In genomic region chr3:186552408-186553031, GRCh38 we compare ENCODE assay signal across 1 cellular context.
A peak's percentile ranks its signal among the peaks of the same experiment; 100 is the strongest.
TF ChIP-seq lines count a peak whose summit lies in the region.

No MANE protein-coding gene starts in this region.

TF ChIP-seq in HepG2, 621 proteins besides CTCF, POLR2A, EP300 and RAD21 (continues in another document):
- TF ChIP-seq FOSL2 (CRISPR knock-in tag; IDR thresholded peaks at IDR 0.05) (peak; percentile 71; the same call in 1 of the 2 replicates), BCL6 (CRISPR knock-in tag; IDR thresholded peaks at IDR 0.05) (peak; percentile 54), RCOR2 (CRISPR knock-in tag; IDR thresholded peaks at IDR 0.05) (0 out of 2 replicates have a peak, but pooled peaks have one; percentile 34), NR2F6 (IDR thresholded peaks at IDR 0.05) (peak; percentile 49; the same call in 1 of the 2 replicates), NR2F6 (CRISPR knock-in tag; IDR thresholded peaks at IDR 0.05) (peak; percentile 49), GATAD2A (CRISPR knock-in tag; IDR thresholded peaks at IDR 0.05) (peak; percentile 88), TCF7 (IDR thresholded peaks at IDR 0.05; ENCODE audit: low read depth) (peak; percentile 52; the same call in 1 of the 2 replicates), CEBPG (CRISPR knock-in tag; IDR thresholded peaks at IDR 0.05) (peak; percentile 76), ZNF350 (CRISPR knock-in tag; IDR thresholded peaks at IDR 0.05; ENCODE audit: borderline replicate concordance, low read depth) (no peak), ZNF274 (CRISPR knock-in tag; IDR thresholded peaks at IDR 0.05) (no peak), CEBPB (IDR thresholded peaks at IDR 0.05; ENCODE audit: borderline replicate concordance, low read depth, low read length) (peak; percentile 56; the same call in 1 of the 2 replicates), NCOR1 (IDR thresholded peaks at IDR 0.05; ENCODE audit: borderline replicate concordance, low read length) (peak; percentile 83; the same call in 1 of the 2 replicates), HOXA9 (CRISPR knock-in tag; IDR thresholded peaks at IDR 0.05; ENCODE audit: borderline replicate concordance) (no peak), CREM (IDR thresholded peaks at IDR 0.05) (peak; percentile 44; the same call in 1 of the 2 replicates), CREM (CRISPR knock-in tag; IDR thresholded peaks at IDR 0.05) (no peak), ATF7 (IDR thresholded peaks at IDR 0.05) (0 out of 2 replicates have a peak, but pooled peaks have one; percentile 19), ATF7 (CRISPR knock-in tag; IDR thresholded peaks at IDR 0.05) (no peak), ELF3 (CRISPR knock-in tag; IDR thresholded peaks at IDR 0.05) (peak; percentile 87), FOXK1 (CRISPR knock-in tag; IDR thresholded peaks at IDR 0.05; ENCODE audit: borderline replicate concordance, low read depth) (peak; percentile 32; the same call in 1 of the 2 replicates), YEATS4 (CRISPR knock-in tag; IDR thresholded peaks at IDR 0.05; ENCODE audit: borderline replicate concordance) (no peak), KAT8 (CRISPR knock-in tag; IDR thresholded peaks at IDR 0.05) (peak; percentile 45; the same call in 1 of the 2 replicates), SAP130 (CRISPR knock-in tag; IDR thresholded peaks at IDR 0.05; ENCODE audit: low read depth) (peak; percentile 54), NCOA2 (CRISPR knock-in tag; IDR thresholded peaks at IDR 0.05) (peak; percentile 49; the same call in 1 of the 2 replicates), E2F2 (CRISPR knock-in tag; IDR thresholded peaks at IDR 0.05; ENCODE audit: borderline replicate concordance) (no peak), KDM6A (CRISPR knock-in tag; IDR thresholded peaks at IDR 0.05; ENCODE audit: low read depth) (0 out of 2 replicates have a peak, but pooled peaks have one; percentile 28), ETV5 (CRISPR knock-in tag; IDR thresholded peaks at IDR 0.05; ENCODE audit: borderline replicate concordance) (0 out of 2 replicates have a peak, but pooled peaks have one; percentile 17), ZNF468 (CRISPR knock-in tag; IDR thresholded peaks at IDR 0.05) (no peak), MAFG (CRISPR knock-in tag; IDR thresholded peaks at IDR 0.05) (no peak), HNF4G (IDR thresholded peaks at IDR 0.05; ENCODE audit: borderline replicate concordance, low read depth, low read length) (peak; percentile 39; the same call in 1 of the 2 replicates), HNF4G (CRISPR knock-in tag; IDR thresholded peaks at IDR 0.05; ENCODE audit: borderline replicate concordance, low read depth) (no peak), MED1 (CRISPR knock-in tag; IDR thresholded peaks at IDR 0.05) (0 out of 2 replicates have a peak, but pooled peaks have one; percentile 41), FOXP1 (IDR thresholded peaks at IDR 0.05) (no peak), FOXP1 (CRISPR knock-in tag; IDR thresholded peaks at IDR 0.05) (peak; percentile 50; the same call in 1 of the 2 replicates), SOX6 (IDR thresholded peaks at IDR 0.05) (no peak), SOX6 (CRISPR knock-in tag; IDR thresholded peaks at IDR 0.05) (peak; percentile 70), HMG20A (CRISPR knock-in tag; IDR thresholded peaks at IDR 0.05; ENCODE audit: borderline replicate concordance) (peak; percentile 88; the same call in 1 of the 2 replicates), ZKSCAN8 (CRISPR knock-in tag; IDR thresholded peaks at IDR 0.05; ENCODE audit: borderline replicate concordance) (peak; percentile 68; the same call in 1 of the 2 replicates), SOX13 (IDR thresholded peaks at IDR 0.05) (no peak), SOX13 (CRISPR knock-in tag; conservative IDR thresholded peaks at IDR 0.05 in 1 of 2, IDR thresholded peaks at IDR 0.05 in 1 of 2) (peak in 1 of 2 experiments; percentile 84; a peak in 2 of 4 replicates), ZFP36L1 (CRISPR knock-in tag; IDR thresholded peaks at IDR 0.05) (peak; percentile 31; the same call in 1 of the 2 replicates), HNF4A (CRISPR knock-in tag; IDR thresholded peaks at IDR 0.05) (peak; percentile 80), ASH2L (IDR thresholded peaks at IDR 0.05; ENCODE audit: insufficient read length, low read depth, low read length) (peak; percentile 55), JUN (CRISPR knock-in tag; IDR thresholded peaks at IDR 0.05) (no peak), ATF4 (CRISPR knock-in tag; IDR thresholded peaks at IDR 0.05) (peak in 1 of 2 experiments; percentile 41; a peak in 2 of 4 replicates), SOX5 (CRISPR knock-in tag; IDR thresholded peaks at IDR 0.05; ENCODE audit: borderline replicate concordance) (peak; percentile 73; the same call in 1 of the 2 replicates)
- TF ChIP-seq, protein P1, sequence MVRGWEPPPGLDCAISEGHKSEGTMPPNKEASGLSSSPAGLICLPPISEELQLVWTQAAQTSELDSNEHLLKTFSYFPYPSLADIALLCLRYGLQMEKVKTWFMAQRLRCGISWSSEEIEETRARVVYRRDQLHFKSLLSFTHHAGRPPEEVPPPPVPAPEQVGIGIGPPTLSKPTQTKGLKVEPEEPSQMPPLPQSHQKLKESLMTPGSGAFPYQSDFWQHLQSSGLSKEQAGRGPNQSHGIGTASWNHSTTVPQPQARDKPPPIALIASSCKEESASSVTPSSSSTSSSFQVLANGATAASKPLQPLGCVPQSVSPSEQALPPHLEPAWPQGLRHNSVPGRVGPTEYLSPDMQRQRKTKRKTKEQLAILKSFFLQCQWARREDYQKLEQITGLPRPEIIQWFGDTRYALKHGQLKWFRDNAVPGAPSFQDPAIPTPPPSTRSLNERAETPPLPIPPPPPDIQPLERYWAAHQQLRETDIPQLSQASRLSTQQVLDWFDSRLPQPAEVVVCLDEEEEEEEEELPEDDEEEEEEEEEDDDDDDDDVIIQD (CRISPR knock-in tag; IDR thresholded peaks at IDR 0.05; ENCODE audit: low read depth): peak; percentile 31; the same call in 1 of the 2 replicates
- TF ChIP-seq, protein P2, sequence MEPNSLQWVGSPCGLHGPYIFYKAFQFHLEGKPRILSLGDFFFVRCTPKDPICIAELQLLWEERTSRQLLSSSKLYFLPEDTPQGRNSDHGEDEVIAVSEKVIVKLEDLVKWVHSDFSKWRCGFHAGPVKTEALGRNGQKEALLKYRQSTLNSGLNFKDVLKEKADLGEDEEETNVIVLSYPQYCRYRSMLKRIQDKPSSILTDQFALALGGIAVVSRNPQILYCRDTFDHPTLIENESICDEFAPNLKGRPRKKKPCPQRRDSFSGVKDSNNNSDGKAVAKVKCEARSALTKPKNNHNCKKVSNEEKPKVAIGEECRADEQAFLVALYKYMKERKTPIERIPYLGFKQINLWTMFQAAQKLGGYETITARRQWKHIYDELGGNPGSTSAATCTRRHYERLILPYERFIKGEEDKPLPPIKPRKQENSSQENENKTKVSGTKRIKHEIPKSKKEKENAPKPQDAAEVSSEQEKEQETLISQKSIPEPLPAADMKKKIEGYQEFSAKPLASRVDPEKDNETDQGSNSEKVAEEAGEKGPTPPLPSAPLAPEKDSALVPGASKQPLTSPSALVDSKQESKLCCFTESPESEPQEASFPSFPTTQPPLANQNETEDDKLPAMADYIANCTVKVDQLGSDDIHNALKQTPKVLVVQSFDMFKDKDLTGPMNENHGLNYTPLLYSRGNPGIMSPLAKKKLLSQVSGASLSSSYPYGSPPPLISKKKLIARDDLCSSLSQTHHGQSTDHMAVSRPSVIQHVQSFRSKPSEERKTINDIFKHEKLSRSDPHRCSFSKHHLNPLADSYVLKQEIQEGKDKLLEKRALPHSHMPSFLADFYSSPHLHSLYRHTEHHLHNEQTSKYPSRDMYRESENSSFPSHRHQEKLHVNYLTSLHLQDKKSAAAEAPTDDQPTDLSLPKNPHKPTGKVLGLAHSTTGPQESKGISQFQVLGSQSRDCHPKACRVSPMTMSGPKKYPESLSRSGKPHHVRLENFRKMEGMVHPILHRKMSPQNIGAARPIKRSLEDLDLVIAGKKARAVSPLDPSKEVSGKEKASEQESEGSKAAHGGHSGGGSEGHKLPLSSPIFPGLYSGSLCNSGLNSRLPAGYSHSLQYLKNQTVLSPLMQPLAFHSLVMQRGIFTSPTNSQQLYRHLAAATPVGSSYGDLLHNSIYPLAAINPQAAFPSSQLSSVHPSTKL (CRISPR knock-in tag; IDR thresholded peaks at IDR 0.05): peak; percentile 86
- TF ChIP-seq, protein P3, sequence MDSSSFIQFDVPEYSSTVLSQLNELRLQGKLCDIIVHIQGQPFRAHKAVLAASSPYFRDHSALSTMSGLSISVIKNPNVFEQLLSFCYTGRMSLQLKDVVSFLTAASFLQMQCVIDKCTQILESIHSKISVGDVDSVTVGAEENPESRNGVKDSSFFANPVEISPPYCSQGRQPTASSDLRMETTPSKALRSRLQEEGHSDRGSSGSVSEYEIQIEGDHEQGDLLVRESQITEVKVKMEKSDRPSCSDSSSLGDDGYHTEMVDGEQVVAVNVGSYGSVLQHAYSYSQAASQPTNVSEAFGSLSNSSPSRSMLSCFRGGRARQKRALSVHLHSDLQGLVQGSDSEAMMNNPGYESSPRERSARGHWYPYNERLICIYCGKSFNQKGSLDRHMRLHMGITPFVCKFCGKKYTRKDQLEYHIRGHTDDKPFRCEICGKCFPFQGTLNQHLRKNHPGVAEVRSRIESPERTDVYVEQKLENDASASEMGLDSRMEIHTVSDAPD (CRISPR knock-in tag; IDR thresholded peaks at IDR 0.05): no peak
- TF ChIP-seq, protein P4, sequence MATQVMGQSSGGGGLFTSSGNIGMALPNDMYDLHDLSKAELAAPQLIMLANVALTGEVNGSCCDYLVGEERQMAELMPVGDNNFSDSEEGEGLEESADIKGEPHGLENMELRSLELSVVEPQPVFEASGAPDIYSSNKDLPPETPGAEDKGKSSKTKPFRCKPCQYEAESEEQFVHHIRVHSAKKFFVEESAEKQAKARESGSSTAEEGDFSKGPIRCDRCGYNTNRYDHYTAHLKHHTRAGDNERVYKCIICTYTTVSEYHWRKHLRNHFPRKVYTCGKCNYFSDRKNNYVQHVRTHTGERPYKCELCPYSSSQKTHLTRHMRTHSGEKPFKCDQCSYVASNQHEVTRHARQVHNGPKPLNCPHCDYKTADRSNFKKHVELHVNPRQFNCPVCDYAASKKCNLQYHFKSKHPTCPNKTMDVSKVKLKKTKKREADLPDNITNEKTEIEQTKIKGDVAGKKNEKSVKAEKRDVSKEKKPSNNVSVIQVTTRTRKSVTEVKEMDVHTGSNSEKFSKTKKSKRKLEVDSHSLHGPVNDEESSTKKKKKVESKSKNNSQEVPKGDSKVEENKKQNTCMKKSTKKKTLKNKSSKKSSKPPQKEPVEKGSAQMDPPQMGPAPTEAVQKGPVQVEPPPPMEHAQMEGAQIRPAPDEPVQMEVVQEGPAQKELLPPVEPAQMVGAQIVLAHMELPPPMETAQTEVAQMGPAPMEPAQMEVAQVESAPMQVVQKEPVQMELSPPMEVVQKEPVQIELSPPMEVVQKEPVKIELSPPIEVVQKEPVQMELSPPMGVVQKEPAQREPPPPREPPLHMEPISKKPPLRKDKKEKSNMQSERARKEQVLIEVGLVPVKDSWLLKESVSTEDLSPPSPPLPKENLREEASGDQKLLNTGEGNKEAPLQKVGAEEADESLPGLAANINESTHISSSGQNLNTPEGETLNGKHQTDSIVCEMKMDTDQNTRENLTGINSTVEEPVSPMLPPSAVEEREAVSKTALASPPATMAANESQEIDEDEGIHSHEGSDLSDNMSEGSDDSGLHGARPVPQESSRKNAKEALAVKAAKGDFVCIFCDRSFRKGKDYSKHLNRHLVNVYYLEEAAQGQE (IDR thresholded peaks at IDR 0.05; ENCODE audit: borderline replicate concordance in 1 of 2, low read depth in 1 of 2, low read length in 2 of 2): no peak
- TF ChIP-seq, protein P5, sequence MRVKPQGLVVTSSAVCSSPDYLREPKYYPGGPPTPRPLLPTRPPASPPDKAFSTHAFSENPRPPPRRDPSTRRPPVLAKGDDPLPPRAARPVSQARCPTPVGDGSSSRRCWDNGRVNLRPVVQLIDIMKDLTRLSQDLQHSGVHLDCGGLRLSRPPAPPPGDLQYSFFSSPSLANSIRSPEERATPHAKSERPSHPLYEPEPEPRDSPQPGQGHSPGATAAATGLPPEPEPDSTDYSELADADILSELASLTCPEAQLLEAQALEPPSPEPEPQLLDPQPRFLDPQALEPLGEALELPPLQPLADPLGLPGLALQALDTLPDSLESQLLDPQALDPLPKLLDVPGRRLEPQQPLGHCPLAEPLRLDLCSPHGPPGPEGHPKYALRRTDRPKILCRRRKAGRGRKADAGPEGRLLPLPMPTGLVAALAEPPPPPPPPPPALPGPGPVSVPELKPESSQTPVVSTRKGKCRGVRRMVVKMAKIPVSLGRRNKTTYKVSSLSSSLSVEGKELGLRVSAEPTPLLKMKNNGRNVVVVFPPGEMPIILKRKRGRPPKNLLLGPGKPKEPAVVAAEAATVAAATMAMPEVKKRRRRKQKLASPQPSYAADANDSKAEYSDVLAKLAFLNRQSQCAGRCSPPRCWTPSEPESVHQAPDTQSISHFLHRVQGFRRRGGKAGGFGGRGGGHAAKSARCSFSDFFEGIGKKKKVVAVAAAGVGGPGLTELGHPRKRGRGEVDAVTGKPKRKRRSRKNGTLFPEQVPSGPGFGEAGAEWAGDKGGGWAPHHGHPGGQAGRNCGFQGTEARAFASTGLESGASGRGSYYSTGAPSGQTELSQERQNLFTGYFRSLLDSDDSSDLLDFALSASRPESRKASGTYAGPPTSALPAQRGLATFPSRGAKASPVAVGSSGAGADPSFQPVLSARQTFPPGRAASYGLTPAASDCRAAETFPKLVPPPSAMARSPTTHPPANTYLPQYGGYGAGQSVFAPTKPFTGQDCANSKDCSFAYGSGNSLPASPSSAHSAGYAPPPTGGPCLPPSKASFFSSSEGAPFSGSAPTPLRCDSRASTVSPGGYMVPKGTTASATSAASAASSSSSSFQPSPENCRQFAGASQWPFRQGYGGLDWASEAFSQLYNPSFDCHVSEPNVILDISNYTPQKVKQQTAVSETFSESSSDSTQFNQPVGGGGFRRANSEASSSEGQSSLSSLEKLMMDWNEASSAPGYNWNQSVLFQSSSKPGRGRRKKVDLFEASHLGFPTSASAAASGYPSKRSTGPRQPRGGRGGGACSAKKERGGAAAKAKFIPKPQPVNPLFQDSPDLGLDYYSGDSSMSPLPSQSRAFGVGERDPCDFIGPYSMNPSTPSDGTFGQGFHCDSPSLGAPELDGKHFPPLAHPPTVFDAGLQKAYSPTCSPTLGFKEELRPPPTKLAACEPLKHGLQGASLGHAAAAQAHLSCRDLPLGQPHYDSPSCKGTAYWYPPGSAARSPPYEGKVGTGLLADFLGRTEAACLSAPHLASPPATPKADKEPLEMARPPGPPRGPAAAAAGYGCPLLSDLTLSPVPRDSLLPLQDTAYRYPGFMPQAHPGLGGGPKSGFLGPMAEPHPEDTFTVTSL (CRISPR knock-in tag; IDR thresholded peaks at IDR 0.05; ENCODE audit: borderline replicate concordance): peak; percentile 64; the same call in 1 of the 2 replicates
